In genomic region chr5:132388244-132389050, GRCh38 we compare ENCODE assay signal across 11 cellular contexts. TPM values are rescaled to one million over a fixed set of nuclear protein-coding genes. Genes with fewer than 3 reads are reported as not detected.
A peak's percentile ranks its signal among the peaks of the same experiment; 100 is the strongest.
DNase-seq lines count a peak whose midpoint lies in the region; ATAC-seq and TF ChIP-seq lines count a peak whose summit lies in the region.
"Had no signal": no experiment of that assay in that cellular context is flagged by ENCODE, and none has a peak within 500 bp of the region (broad histone marks: within the 10 kb centered on the region; RNA-seq: fewer than 3 reads in every experiment).

No MANE protein-coding gene starts in this region.

- intact Hi-C loops in Panc1 (cut with micrococcal nuclease; ENCODE audit: unreplicated experiment), result loop anchor here (10.0 kb wide), 1 partner anchor 436 kb away; no protein-coding TSS in a partner anchor

- H3K4me1 ChIP-seq in Panc1 (ENCODE audit: control insufficient read depth, insufficient read depth, low read length) (peaks cover 40% of the 10 kb centered on the region), neutrophil (ENCODE audit: control insufficient read depth in 1 of 2, insufficient read depth in 1 of 2, low read depth in 1 of 2, low read length in 1 of 2) (peaks cover 20 to 30% of the 10 kb centered on the region in 2 experiments)

- CTCF ChIA-PET in Panc1 (lab: Charles Lee), result interaction anchor here (0.5 to 4.2 kb wide), 4 partner anchors 23 to 179 kb away, joined by 3 to 20 read pairs (median 4); no protein-coding TSS in a partner anchor

- POLR2A ChIA-PET in Panc1 (lab: Charles Lee), result interaction anchor here (1.0 kb wide), 1 partner anchor 27 kb away, joined by 6 read pairs; no protein-coding TSS in a partner anchor

- H3K9me3 ChIP-seq in Panc1 (ENCODE audit: control insufficient read depth, insufficient read depth, low read depth, low read length) (no peaks in the 10 kb centered on the region), neutrophil (no peaks in the 10 kb centered on the region)

- DNase-seq in AG10803 (ENCODE audit: low read depth) (peak; percentile 77), Panc1 (ENCODE audit: low read depth, low spot score) (no peak), NCI-H82 treated with DMSO at 0.1 percent for 48 hours (lab: John Stamatoyannopoulos, UW; ENCODE audit: unreplicated experiment) (no peak)
- DNase-seq: activated CD4-positive, CD25-positive, alpha-beta regulatory T cell treated with anti-CD3 and anti-CD28 coated beads, Interleukin-2, amount 50 U/mL, for 72 hours; COR-L47; NCI-H1092 treated with DMSO at 0.1 percent for 48 hours had no signal

- no peak overlapping the region for H3K4me3 ChIP-seq in AG10803 (ENCODE audit: low read length)
- no peak overlapping the region for H3K4me3 ChIP-seq in Panc1 (ENCODE audit: low read depth in 2 of 2, low read length in 2 of 2)
- H3K4me3 ChIP-seq in neutrophil (ENCODE audit: low read depth in 1 of 2, low read length in 1 of 2), result peak overlapping the region in 1 of 2 experiments; percentile 26

- no peaks in the 10 kb centered on the region for H3K27me3 ChIP-seq in Panc1 (ENCODE audit: control insufficient read depth, insufficient read depth, low read length)
- no peaks in the 10 kb centered on the region for H3K27me3 ChIP-seq in neutrophil

- H3K27ac ChIP-seq in Panc1 (ENCODE audit: low read length) (peak overlapping the region; percentile 45), neutrophil (peak overlapping the region; percentile 79)

- no TSS peak for BruUV-seq in Panc1 (replicated peaks; lab: Mats Ljungman, UMichigan)

- H3K36me3 ChIP-seq in Panc1 (ENCODE audit: control insufficient read depth, insufficient read depth, low read length) (no peaks in the 10 kb centered on the region), neutrophil (no peaks in the 10 kb centered on the region)

- in situ Hi-C loops in Panc1 (cut with HindIII; ENCODE audit: low pct_unique_long_range_greater_than_20kb, low sequenced_read_pairs), result loop anchor here (25.0 kb wide), 1 partner anchor 99 kb away; the partner anchor contains the start of gene IRF1

- no peak for ATAC-seq in Panc1
- peak; percentile 17 for ATAC-seq in esophagus mucosa
- no peak for ATAC-seq in HG03521 (IDR thresholded peaks at IDR 0.05; ENCODE audit: unreplicated experiment)
- ATAC-seq in HG02759 (IDR thresholded peaks at IDR 0.05; ENCODE audit: unreplicated experiment), result no peak
- no peak for ATAC-seq in GM19467 (IDR thresholded peaks at IDR 0.05; ENCODE audit: unreplicated experiment)

- no peak for TF ChIP-seq CTCF in AG10803 (conservative IDR thresholded peaks at IDR 0.05; ENCODE audit: low read length)
- TF ChIP-seq CTCF in Panc1 (IDR thresholded peaks at IDR 0.05), result no peak
- no peak for TF ChIP-seq CTCF in neutrophil (IDR thresholded peaks at IDR 0.05)

RNA-seq across cellular contexts. Expression of gene SLC22A5, which starts 18.9 kb away (rescaled TPM):
- total RNA-seq in Panc1 (2021; ENCODE audit: unreplicated experiment) (9.5 TPM), esophagus mucosa (2.7 TPM)
- polyA plus RNA-seq in Panc1 (2012; ENCODE audit: insufficient read length), result 7.2 TPM
